ENCODE assay signal across 8 cellular contexts in genomic region chr2:241316825-241317224, GRCh38. TPM values are rescaled to one million over a fixed set of nuclear protein-coding genes. Genes with fewer than 3 reads are reported as not detected.
DNase-seq lines count a peak whose midpoint lies in the region; ATAC-seq, FAIRE-seq and TF ChIP-seq lines count a peak whose summit lies in the region.

No MANE protein-coding gene starts in this region.

- H3K27ac ChIP-seq in WERI-Rb-1 = peak overlapping the region; percentile 100
- peak overlapping the region; percentile 84 for H3K27ac ChIP-seq in foreskin keratinocyte

- H3K9me3 ChIP-seq in WERI-Rb-1 (ENCODE audit: severe bottlenecking) (no peaks in the 10 kb centered on the region), skeletal muscle satellite cell (replicated peaks; ENCODE audit: low read length) (no peaks in the 10 kb centered on the region)

- H3K27me3 ChIP-seq in H7 (ENCODE audit: control insufficient read depth, insufficient read depth, low read length) (no peaks in the 10 kb centered on the region), WERI-Rb-1 (ENCODE audit: insufficient read depth, low read depth, severe bottlenecking) (no peaks in the 10 kb centered on the region), foreskin keratinocyte (no peaks in the 10 kb centered on the region), skeletal muscle satellite cell (ENCODE audit: control insufficient read depth, insufficient read depth, low read length) (no peaks in the 10 kb centered on the region)

- TF ChIP-seq CTCF in WERI-Rb-1 (IDR thresholded peaks at IDR 0.05; ENCODE audit: low read depth, low read length) = no peak
- no peak for TF ChIP-seq CTCF in foreskin keratinocyte (conservative IDR thresholded peaks at IDR 0.05)

- no peak for ATAC-seq in foreskin keratinocyte

- peaks cover 23% of the 10 kb centered on the region for H3K4me1 ChIP-seq in foreskin keratinocyte
- H3K4me1 ChIP-seq in skeletal muscle satellite cell (ENCODE audit: control insufficient read depth, insufficient read depth, low read length) = peaks cover 62% of the 10 kb centered on the region

- peak overlapping the region; percentile 97 for H3K9ac ChIP-seq in skeletal muscle satellite cell (ENCODE audit: low read depth, low read length)

- H3K36me3 ChIP-seq in H7 (replicated peaks; ENCODE audit: control insufficient read depth, insufficient read depth, low read length) (no peaks in the 10 kb centered on the region; the same call in none of the 2 replicates), WERI-Rb-1 (peaks cover 31% of the 10 kb centered on the region), skeletal muscle satellite cell (ENCODE audit: insufficient read depth, low read length) (peaks cover 8% of the 10 kb centered on the region)

- H3K4me3 ChIP-seq in H7 (ENCODE audit: insufficient read depth, low read depth, low read length) (peak overlapping the region; percentile 95), WERI-Rb-1 (ENCODE audit: low read depth, low read length) (peak overlapping the region; percentile 74), skeletal muscle satellite cell (ENCODE audit: low read length) (peak overlapping the region; percentile 99)

- peak overlapping the region; percentile 93 for H3K4me2 ChIP-seq in skeletal muscle satellite cell (ENCODE audit: low read length)

- DNase-seq in H7 (no peak), WERI-Rb-1 (no peak), foreskin keratinocyte (no peak), HTR-8/SVneo (ENCODE audit: insufficient read length, low spot score) (no peak), midbrain (lab: John Stamatoyannopoulos, UW) (no peak), AG08395 (ENCODE audit: low spot score) (no peak), cerebellar nuclear complex (lab: John Stamatoyannopoulos, UW) (no peak)

- no peak for FAIRE-seq in HTR-8/SVneo (lab: Jason Lieb, UNC)

RNA-seq across cellular contexts. Expression of gene SEPTIN2, which starts 1.1 kb away (rescaled TPM):
- 249 and 274 TPM in 2 replicates for total RNA-seq in H7 (2014; rRNA removed; shearing (Covaris generic))
- total RNA-seq in foreskin keratinocyte = 257 and 274 TPM in 2 replicates
- 110 and 131 TPM in 2 replicates for polyA plus RNA-seq in foreskin keratinocyte
- 332 and 344 TPM in 2 replicates for total RNA-seq in skeletal muscle satellite cell (2012; rRNA removed)

RNA-seq across cellular contexts. Expression of gene HDLBP, which starts 1.4 kb away (rescaled TPM):
- total RNA-seq in H7 (2014; rRNA removed; shearing (Covaris generic)) = 362 and 415 TPM in 2 replicates
- total RNA-seq in foreskin keratinocyte = 521 and 562 TPM in 2 replicates
- polyA plus RNA-seq in foreskin keratinocyte = 411 and 420 TPM in 2 replicates
- total RNA-seq in skeletal muscle satellite cell (2012; rRNA removed) = 755 and 778 TPM in 2 replicates

RNA-seq across cellular contexts. Expression of gene FARP2, which starts 39.3 kb away (rescaled TPM):
- total RNA-seq in H7 (2014; rRNA removed; shearing (Covaris generic)) = 19.5 and 20.4 TPM in 2 replicates
- 34.0 and 34.3 TPM in 2 replicates for total RNA-seq in foreskin keratinocyte
- polyA plus RNA-seq in foreskin keratinocyte = 8.6 and 8.7 TPM in 2 replicates
- total RNA-seq in skeletal muscle satellite cell (2012; rRNA removed) = 35.4 and 40.6 TPM in 2 replicates
